ENCODE assay signal across 8 cellular contexts in the genomic region with DNA sequence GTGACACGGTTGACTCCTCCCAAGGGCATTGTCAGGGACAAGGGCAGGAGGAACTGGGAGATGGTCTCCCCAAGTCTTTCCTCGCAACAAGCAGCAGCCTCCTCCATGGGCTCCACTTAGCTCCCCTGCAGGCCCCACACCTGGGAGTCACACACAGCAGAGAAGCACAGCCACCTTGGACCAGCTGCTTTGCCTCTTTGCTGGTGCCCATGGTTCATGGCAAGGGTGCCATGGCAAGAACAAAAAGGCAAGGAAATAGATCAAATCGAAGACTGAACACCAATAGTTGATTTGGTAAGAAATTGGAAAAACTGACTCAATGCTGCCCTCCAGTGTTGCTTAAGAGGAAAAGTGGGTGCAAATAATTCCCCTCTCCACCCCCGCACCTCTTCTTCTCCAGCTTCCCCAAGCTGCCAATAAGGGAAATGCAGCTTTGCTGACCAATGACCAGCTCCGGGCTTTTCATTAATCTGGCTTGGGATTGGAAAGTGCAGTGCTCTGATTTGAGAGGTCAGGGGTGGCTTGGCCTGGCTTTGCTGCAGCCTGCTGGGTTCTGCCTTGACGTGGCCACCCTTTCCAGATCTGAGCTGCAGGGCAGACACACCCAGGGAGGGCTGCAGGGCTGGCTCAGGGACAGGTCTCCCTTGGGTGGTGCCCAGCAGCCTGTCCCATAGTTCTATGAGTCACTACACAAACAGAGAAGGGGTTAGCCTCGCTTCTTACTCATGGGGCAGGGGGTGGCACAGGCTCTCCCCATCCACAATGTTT.
DNase-seq lines count a peak whose midpoint lies in the region; ATAC-seq and TF ChIP-seq lines count a peak whose summit lies in the region.

No MANE protein-coding gene starts in this region.

- no peak overlapping the region for H3K4me3 ChIP-seq in mucosa of descending colon
- no peak overlapping the region for H3K4me3 ChIP-seq in aorta (ENCODE audit: low read length in 2 of 2)

- DNase-seq in 8988T (peak; percentile 77), GF-D8 (lab: John Stamatoyannopoulos, UW) (peak; percentile 3), NCI-H510A treated with DMSO at 0.1 percent for 48 hours (lab: John Stamatoyannopoulos, UW) (peak; percentile 44), epithelial cell of prostate (ENCODE audit: low read depth, low spot score) (peak; percentile 50), mucosa of descending colon (peak; percentile 72 to 85 (median 82)), aorta (peak in 1 of 2 donors; percentile 76)
- peak; percentile 49 for DNase-seq in activated CD4-positive, alpha-beta memory T cell treated with anti-CD3 and anti-CD28 coated beads, Interleukin-2, amount 10 ng/mL, durations not matched to agents 7 days and 5 days

- H3K27ac Mint-ChIP-seq in activated CD4-positive, alpha-beta memory T cell treated with anti-CD3 and anti-CD28 coated beads, Interleukin-2, amount 10 ng/mL, durations not matched to agents 7 days and 5 days: peak overlapping the region; percentile 21

- POLR2A ChIA-PET in activated CD4-positive, alpha-beta memory T cell treated with anti-CD3 and anti-CD28 coated beads, Interleukin-2, amount 10 ng/mL, durations not matched to agents 7 days and 5 days (lab: Charles Lee): interaction anchor here (0.7 to 2.1 kb wide), 12 partner anchors 9 to 288 kb away, joined by 3 to 13 read pairs (median 6); partner anchors contain the start of gene KLF13

- H3K36me3 ChIP-seq in mucosa of descending colon (ENCODE audit: low read depth) (no peaks in the 10 kb centered on the region), aorta (ENCODE audit: control insufficient read depth in 1 of 2, insufficient read depth in 2 of 2, low read length in 1 of 2) (no peaks in the 10 kb centered on the region)

- H3K9me3 ChIP-seq in mucosa of descending colon (peaks cover 5% of the 10 kb centered on the region), aorta (ENCODE audit: control insufficient read depth, low read length) (no peaks in the 10 kb centered on the region)

- H3K4me1 Mint-ChIP-seq in activated CD4-positive, alpha-beta memory T cell treated with anti-CD3 and anti-CD28 coated beads, Interleukin-2, amount 10 ng/mL, durations not matched to agents 7 days and 5 days: peaks cover 63% of the 10 kb centered on the region

- H3K4me1 ChIP-seq in mucosa of descending colon (ENCODE audit: low read depth): peaks cover 29% of the 10 kb centered on the region
- H3K4me1 ChIP-seq in aorta (ENCODE audit: control insufficient read depth in 1 of 2, insufficient read depth in 2 of 2, low read length in 2 of 2): peaks cover 0 to 5% of the 10 kb centered on the region in 2 donors

- H3K4me3 Mint-ChIP-seq in activated CD4-positive, alpha-beta memory T cell treated with anti-CD3 and anti-CD28 coated beads, Interleukin-2, amount 10 ng/mL, durations not matched to agents 7 days and 5 days: no peak overlapping the region

- CTCF ChIA-PET in activated CD4-positive, alpha-beta memory T cell treated with anti-CD3 and anti-CD28 coated beads, Interleukin-2, amount 10 ng/mL, durations not matched to agents 7 days and 5 days (lab: Charles Lee): interaction anchor here (0.7 to 6.3 kb wide), 34 partner anchors 9 to 690 kb away, joined by 3 to 128 read pairs (median 4); partner anchors contain the start of gene MTMR10

- H3K27me3 ChIP-seq in aorta (ENCODE audit: control insufficient read depth in 1 of 2, insufficient read depth in 2 of 2, low read length in 1 of 2): no peaks in the 10 kb centered on the region

- ATAC-seq in HG03095 (IDR thresholded peaks at IDR 0.05; ENCODE audit: unreplicated experiment) (peak; percentile 45), mucosa of descending colon (peak; percentile 89), aorta (ENCODE audit: low FRiP score) (peak; percentile 91)

- peaks cover 14% of the 10 kb centered on the region for H3K9me3 Mint-ChIP-seq in activated CD4-positive, alpha-beta memory T cell treated with anti-CD3 and anti-CD28 coated beads, Interleukin-2, amount 10 ng/mL, durations not matched to agents 7 days and 5 days

- TF ChIP-seq CTCF in mucosa of descending colon (IDR thresholded peaks at IDR 0.05): peak; percentile 77

- peaks cover 25% of the 10 kb centered on the region for H3K36me3 Mint-ChIP-seq in activated CD4-positive, alpha-beta memory T cell treated with anti-CD3 and anti-CD28 coated beads, Interleukin-2, amount 10 ng/mL, durations not matched to agents 7 days and 5 days (ENCODE audit: low read depth)

- 20% methylated on average over 7 of the region's 7 CpGs for WGBS in aorta, 2 donors

- peaks cover 7% of the 10 kb centered on the region for H3K27me3 Mint-ChIP-seq in activated CD4-positive, alpha-beta memory T cell treated with anti-CD3 and anti-CD28 coated beads, Interleukin-2, amount 10 ng/mL, durations not matched to agents 7 days and 5 days

- peak overlapping the region; percentile 12 for H3K27ac ChIP-seq in epithelial cell of prostate
- peak overlapping the region; percentile 17 to 29 for H3K27ac ChIP-seq in aorta (ENCODE audit: low read depth in 1 of 2, low read length in 2 of 2)

- intact Hi-C loops in mucosa of descending colon (cut with DNase I, micrococcal nuclease): loop anchor here in 1 of 2 donors (2.0 to 10.0 kb wide), 2 partner anchors 50 to 284 kb away; no protein-coding TSS in a partner anchor
- intact Hi-C loops in aorta (cut with DNase I): loop anchor here in 1 of 2 donors (2.0 to 10.0 kb wide), 5 partner anchors 51 to 494 kb away; partner anchors contain the start of genes KLF13 and MTMR10
